ENCODE assay signal across 24 cellular contexts in the genomic region with DNA sequence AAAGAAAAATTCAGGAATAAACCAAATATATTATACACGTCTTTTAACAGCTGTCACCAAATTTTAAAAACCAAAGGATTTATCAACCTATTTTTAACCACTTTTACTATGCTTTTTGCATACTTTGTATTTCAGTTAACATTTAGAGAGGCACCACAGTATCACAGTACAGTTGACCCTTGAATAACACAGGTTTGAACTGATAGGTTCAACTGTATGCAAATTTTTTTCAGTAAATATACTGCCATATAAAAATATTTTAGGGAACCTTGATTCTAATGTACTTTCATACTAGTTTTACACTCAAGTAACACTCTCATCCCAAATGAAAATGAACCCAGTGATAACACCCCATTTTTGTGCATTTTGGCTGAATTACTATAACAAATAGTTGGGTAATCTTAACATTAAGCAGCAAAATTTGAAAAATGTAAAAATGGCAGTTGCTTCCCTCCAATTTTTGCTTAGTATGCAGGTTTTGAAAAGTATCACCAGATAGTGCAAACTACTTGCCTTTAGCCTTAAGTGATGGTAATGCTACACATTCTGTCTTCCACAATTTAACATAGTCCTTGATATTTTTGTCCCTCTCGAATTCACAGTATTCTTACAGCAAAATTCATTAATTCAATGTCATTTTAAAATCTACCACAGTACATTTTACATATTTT.
"Had no signal": no experiment of that assay in that cellular context is flagged by ENCODE, and none has a peak within 500 bp of the region (broad histone marks: within the 10 kb centered on the region; RNA-seq: fewer than 3 reads in every experiment).

No MANE protein-coding gene starts in this region.

- ATAC-seq: activated CD8-positive, alpha-beta T cell treated with anti-CD3 and anti-CD28 coated beads, Interleukin-2, amount 10 ng/mL, durations not matched to agents 7 days and 5 days; activated naive CD4-positive, alpha-beta T cell treated with anti-CD3 and anti-CD28 coated beads, Interleukin-2, amount 50 U/mL, for 72 hours; activated naive CD8-positive, alpha-beta T cell treated with anti-CD3 and anti-CD28 coated beads, Interleukin-2, amount 50 U/mL, for 24 hours; body of pancreas; WTC11 had no signal

- DNase-seq: activated CD4-positive, alpha-beta T cell treated with anti-CD3 and anti-CD28 coated beads for 48 hours; activated CD4-positive, alpha-beta T cell treated with anti-CD3 and anti-CD28 coated beads, Interleukin-2, amount 50 U/mL, for 4 hours; activated CD4-positive, CD25-positive, alpha-beta regulatory T cell treated with anti-CD3 and anti-CD28 coated beads, Interleukin-2, amount 50 U/mL, for 72 hours; activated CD8-positive, alpha-beta T cell treated with anti-CD3 and anti-CD28 coated beads, Interleukin-2, amount 10 ng/mL, durations not matched to agents 7 days and 5 days; activated effector memory CD4-positive, alpha-beta T cell treated with Interleukin-2 at 50 U/mL for 16 hours; activated naive CD4-positive, alpha-beta T cell; activated naive CD8-positive, alpha-beta T cell treated with anti-CD3 and anti-CD28 coated beads, Interleukin-2, amount 50 U/mL, for 24 hours; activated T-cell treated with anti-CD3 and anti-CD28 coated beads, Interleukin-2, amount 50 U/mL, for 24 hours; amniotic stem cell; body of pancreas; central memory CD4-positive, alpha-beta T cell; NCI-H1092 treated with DMSO at 0.1 percent for 48 hours; NCI-H1417 treated with DMSO at 0.1 percent for 48 hours; NCI-H1694; NCI-H2029; NCI-H2107; NCI-H345; NCI-H510A; PC-9; SHP77 treated with DMSO at 0.1 percent for 48 hours had no signal

- FAIRE-seq: bronchial epithelial cell had no signal

- H3K27ac ChIP-seq: ascending aorta, PC-9 had no signal
